In genomic region chr21:38797470-38797869, GRCh38 we compare ENCODE assay signal across 1 cellular context.
TF ChIP-seq lines count a peak whose summit lies in the region.

No MANE protein-coding gene starts in this region.

TF ChIP-seq in HepG2, 621 proteins besides CTCF, POLR2A, EP300 and RAD21 (continued from another document and continues in another):
- TF ChIP-seq, protein P1, sequence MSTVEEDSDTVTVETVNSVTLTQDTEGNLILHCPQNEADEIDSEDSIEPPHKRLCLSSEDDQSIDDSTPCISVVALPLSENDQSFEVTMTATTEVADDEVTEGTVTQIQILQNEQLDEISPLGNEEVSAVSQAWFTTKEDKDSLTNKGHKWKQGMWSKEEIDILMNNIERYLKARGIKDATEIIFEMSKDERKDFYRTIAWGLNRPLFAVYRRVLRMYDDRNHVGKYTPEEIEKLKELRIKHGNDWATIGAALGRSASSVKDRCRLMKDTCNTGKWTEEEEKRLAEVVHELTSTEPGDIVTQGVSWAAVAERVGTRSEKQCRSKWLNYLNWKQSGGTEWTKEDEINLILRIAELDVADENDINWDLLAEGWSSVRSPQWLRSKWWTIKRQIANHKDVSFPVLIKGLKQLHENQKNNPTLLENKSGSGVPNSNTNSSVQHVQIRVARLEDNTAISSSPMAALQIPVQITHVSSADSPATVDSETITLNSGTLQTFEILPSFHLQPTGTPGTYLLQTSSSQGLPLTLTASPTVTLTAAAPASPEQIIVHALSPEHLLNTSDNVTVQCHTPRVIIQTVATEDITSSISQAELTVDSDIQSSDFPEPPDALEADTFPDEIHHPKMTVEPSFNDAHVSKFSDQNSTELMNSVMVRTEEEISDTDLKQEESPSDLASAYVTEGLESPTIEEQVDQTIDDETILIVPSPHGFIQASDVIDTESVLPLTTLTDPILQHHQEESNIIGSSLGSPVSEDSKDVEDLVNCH (CRISPR knock-in tag; IDR thresholded peaks at IDR 0.05), result no peak
- TF ChIP-seq ADNP (CRISPR knock-in tag; IDR thresholded peaks at IDR 0.05) (no peak), MNT (IDR thresholded peaks at IDR 0.05) (no peak), ZFP36L2 (CRISPR knock-in tag; IDR thresholded peaks at IDR 0.05) (no peak), HNF1B (CRISPR knock-in tag; IDR thresholded peaks at IDR 0.05) (0 out of 2 replicates have a peak, but pooled peaks have one; percentile 45), NFATC3 (CRISPR knock-in tag; IDR thresholded peaks at IDR 0.05) (no peak), CHCHD3 (CRISPR knock-in tag; IDR thresholded peaks at IDR 0.05) (no peak), MYPOP (CRISPR knock-in tag; IDR thresholded peaks at IDR 0.05) (no peak), ZNF296 (CRISPR knock-in tag; conservative IDR thresholded peaks at IDR 0.05) (no peak), HMGXB4 (CRISPR knock-in tag; IDR thresholded peaks at IDR 0.05; ENCODE audit: borderline replicate concordance in 1 of 2, low read depth in 1 of 2) (peak in 1 of 2 experiments; percentile 52; a peak in 1 of 4 replicates), MLLT10 (CRISPR knock-in tag; IDR thresholded peaks at IDR 0.05) (no peak), ZNF615 (CRISPR knock-in tag; IDR thresholded peaks at IDR 0.05; ENCODE audit: borderline replicate concordance) (no peak), ZNF772 (CRISPR knock-in tag; IDR thresholded peaks at IDR 0.05) (no peak; the same call in 1 of the 2 replicates), DNMT3B (CRISPR knock-in tag; conservative IDR thresholded peaks at IDR 0.05) (no peak), ZNF570 (CRISPR knock-in tag; IDR thresholded peaks at IDR 0.05; ENCODE audit: borderline replicate concordance) (no peak), ARID3A (IDR thresholded peaks at IDR 0.05; ENCODE audit: low read depth, low read length) (no peak), SMYD3 (CRISPR knock-in tag; IDR thresholded peaks at IDR 0.05) (no peak), CERS6 (CRISPR knock-in tag; IDR thresholded peaks at IDR 0.05) (no peak), SETDB1 (CRISPR knock-in tag; IDR thresholded peaks at IDR 0.05; ENCODE audit: borderline replicate concordance) (no peak)
- TF ChIP-seq, protein P2, sequence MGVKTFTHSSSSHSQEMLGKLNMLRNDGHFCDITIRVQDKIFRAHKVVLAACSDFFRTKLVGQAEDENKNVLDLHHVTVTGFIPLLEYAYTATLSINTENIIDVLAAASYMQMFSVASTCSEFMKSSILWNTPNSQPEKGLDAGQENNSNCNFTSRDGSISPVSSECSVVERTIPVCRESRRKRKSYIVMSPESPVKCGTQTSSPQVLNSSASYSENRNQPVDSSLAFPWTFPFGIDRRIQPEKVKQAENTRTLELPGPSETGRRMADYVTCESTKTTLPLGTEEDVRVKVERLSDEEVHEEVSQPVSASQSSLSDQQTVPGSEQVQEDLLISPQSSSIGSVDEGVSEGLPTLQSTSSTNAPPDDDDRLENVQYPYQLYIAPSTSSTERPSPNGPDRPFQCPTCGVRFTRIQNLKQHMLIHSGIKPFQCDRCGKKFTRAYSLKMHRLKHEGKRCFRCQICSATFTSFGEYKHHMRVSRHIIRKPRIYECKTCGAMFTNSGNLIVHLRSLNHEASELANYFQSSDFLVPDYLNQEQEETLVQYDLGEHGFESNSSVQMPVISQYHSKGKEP (CRISPR knock-in tag; IDR thresholded peaks at IDR 0.05), result no peak
- TF ChIP-seq, protein P3, sequence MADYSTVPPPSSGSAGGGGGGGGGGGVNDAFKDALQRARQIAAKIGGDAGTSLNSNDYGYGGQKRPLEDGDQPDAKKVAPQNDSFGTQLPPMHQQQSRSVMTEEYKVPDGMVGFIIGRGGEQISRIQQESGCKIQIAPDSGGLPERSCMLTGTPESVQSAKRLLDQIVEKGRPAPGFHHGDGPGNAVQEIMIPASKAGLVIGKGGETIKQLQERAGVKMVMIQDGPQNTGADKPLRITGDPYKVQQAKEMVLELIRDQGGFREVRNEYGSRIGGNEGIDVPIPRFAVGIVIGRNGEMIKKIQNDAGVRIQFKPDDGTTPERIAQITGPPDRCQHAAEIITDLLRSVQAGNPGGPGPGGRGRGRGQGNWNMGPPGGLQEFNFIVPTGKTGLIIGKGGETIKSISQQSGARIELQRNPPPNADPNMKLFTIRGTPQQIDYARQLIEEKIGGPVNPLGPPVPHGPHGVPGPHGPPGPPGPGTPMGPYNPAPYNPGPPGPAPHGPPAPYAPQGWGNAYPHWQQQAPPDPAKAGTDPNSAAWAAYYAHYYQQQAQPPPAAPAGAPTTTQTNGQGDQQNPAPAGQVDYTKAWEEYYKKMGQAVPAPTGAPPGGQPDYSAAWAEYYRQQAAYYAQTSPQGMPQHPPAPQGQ (CRISPR knock-in tag; IDR thresholded peaks at IDR 0.05; ENCODE audit: borderline replicate concordance), result no peak
- TF ChIP-seq, protein P4, sequence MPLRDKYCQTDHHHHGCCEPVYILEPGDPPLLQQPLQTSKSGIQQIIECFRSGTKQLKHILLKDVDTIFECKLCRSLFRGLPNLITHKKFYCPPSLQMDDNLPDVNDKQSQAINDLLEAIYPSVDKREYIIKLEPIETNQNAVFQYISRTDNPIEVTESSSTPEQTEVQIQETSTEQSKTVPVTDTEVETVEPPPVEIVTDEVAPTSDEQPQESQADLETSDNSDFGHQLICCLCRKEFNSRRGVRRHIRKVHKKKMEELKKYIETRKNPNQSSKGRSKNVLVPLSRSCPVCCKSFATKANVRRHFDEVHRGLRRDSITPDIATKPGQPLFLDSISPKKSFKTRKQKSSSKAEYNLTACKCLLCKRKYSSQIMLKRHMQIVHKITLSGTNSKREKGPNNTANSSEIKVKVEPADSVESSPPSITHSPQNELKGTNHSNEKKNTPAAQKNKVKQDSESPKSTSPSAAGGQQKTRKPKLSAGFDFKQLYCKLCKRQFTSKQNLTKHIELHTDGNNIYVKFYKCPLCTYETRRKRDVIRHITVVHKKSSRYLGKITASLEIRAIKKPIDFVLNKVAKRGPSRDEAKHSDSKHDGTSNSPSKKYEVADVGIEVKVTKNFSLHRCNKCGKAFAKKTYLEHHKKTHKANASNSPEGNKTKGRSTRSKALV (CRISPR knock-in tag; IDR thresholded peaks at IDR 0.05), result no peak
- TF ChIP-seq, protein P5, sequence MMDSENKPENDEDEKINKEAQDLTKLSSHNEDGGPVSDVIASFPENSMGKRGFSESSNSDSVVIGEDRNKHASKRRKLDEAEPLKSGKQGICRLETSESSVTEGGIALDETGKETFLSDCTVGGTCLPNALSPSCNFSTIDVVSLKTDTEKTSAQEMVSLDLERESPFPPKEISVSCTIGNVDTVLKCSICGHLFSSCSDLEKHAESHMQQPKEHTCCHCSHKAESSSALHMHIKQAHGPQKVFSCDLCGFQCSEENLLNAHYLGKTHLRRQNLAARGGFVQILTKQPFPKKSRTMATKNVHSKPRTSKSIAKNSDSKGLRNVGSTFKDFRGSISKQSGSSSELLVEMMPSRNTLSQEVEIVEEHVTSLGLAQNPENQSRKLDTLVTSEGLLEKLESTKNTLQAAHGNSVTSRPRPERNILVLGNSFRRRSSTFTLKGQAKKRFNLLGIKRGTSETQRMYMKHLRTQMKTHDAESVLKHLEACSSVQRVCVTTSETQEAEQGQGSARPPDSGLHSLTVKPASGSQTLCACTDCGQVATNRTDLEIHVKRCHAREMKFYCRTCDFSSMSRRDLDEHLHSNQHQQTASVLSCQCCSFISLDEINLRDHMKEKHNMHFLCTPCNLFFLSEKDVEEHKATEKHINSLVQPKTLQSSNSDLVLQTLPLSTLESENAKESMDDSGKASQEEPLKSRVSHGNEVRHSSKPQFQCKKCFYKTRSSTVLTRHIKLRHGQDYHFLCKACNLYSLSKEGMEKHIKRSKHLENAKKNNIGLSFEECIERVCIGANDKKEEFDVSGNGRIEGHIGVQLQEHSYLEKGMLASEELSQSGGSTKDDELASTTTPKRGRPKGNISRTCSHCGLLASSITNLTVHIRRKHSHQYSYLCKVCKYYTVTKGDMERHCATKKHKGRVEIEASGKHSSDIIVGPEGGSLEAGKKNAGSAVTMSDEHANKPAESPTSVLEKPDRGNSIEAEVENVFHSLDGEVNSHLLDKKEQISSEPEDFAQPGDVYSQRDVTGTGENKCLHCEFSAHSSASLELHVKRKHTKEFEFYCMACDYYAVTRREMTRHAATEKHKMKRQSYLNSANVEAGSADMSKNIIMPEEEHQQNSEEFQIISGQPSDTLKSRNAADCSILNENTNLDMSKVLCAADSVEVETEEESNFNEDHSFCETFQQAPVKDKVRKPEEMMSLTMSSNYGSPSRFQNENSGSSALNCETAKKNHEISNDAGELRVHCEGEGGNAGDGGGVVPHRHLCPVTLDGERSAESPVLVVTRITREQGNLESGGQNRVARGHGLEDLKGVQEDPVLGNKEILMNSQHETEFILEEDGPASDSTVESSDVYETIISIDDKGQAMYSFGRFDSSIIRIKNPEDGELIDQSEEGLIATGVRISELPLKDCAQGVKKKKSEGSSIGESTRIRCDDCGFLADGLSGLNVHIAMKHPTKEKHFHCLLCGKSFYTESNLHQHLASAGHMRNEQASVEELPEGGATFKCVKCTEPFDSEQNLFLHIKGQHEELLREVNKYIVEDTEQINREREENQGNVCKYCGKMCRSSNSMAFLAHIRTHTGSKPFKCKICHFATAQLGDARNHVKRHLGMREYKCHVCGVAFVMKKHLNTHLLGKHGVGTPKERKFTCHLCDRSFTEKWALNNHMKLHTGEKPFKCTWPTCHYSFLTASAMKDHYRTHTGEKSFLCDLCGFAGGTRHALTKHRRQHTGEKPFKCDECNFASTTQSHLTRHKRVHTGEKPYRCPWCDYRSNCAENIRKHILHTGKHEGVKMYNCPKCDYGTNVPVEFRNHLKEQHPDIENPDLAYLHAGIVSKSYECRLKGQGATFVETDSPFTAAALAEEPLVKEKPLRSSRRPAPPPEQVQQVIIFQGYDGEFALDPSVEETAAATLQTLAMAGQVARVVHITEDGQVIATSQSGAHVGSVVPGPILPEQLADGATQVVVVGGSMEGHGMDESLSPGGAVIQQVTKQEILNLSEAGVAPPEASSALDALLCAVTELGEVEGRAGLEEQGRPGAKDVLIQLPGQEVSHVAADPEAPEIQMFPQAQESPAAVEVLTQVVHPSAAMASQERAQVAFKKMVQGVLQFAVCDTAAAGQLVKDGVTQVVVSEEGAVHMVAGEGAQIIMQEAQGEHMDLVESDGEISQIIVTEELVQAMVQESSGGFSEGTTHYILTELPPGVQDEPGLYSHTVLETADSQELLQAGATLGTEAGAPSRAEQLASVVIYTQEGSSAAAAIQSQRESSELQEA (CRISPR knock-in tag; IDR thresholded peaks at IDR 0.05; ENCODE audit: not compliant biosample characterization), result no peak
- TF ChIP-seq, protein P6, sequence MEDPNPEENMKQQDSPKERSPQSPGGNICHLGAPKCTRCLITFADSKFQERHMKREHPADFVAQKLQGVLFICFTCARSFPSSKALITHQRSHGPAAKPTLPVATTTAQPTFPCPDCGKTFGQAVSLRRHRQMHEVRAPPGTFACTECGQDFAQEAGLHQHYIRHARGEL (CRISPR knock-in tag; IDR thresholded peaks at IDR 0.05), result peak; percentile 66; the same call in 1 of the 2 replicates
